Comparison of ENCODE assay signal across 22 cellular contexts in genomic region chr4:78040431-78040830, GRCh38. TPM values are rescaled to one million over a fixed set of nuclear protein-coding genes. Genes with fewer than 3 reads are reported as not detected.
"Had no signal": no experiment of that assay in that cellular context is flagged by ENCODE, and none has a peak within 500 bp of the region (broad histone marks: within the 10 kb centered on the region; RNA-seq: fewer than 3 reads in every experiment).

No MANE protein-coding gene starts in this region.

- H3K27ac ChIP-seq: colonic mucosa, dorsolateral prefrontal cortex, epithelial cell of prostate, left ventricle myocardium inferior, ovary, prostate gland, tibial artery had no signal

- H3K4me1 ChIP-seq: colonic mucosa, left ventricle myocardium inferior, prostate gland, tibial artery had no signal

- H3K4me3 ChIP-seq: colonic mucosa, dorsolateral prefrontal cortex, left ventricle myocardium inferior, ovary, prostate gland, tibial artery had no signal

- H3K27me3 ChIP-seq: colonic mucosa, dorsolateral prefrontal cortex, ovary, tibial artery had no signal

- DNase-seq: activated CD4-positive, alpha-beta memory T cell treated with anti-CD3 and anti-CD28 coated beads, Interleukin-2, amount 10 ng/mL, durations not matched to agents 7 days and 5 days; activated CD4-positive, alpha-beta T cell treated with anti-CD3 and anti-CD28 coated beads for 4 hours; activated CD4-positive, CD25-positive, alpha-beta regulatory T cell; activated effector memory CD4-positive, alpha-beta T cell treated with anti-CD3 and anti-CD28 coated beads, Interleukin-2, amount 50 U/mL, for 16 hours; activated naive CD4-positive, alpha-beta T cell treated with anti-CD3 and anti-CD28 coated beads, Interleukin-2, amount 50 U/mL, for 16 hours; activated naive CD8-positive, alpha-beta T cell treated with anti-CD3 and anti-CD28 coated beads, Interleukin-2, amount 50 U/mL, for 24 hours; activated T-cell treated with anti-CD3 and anti-CD28 coated beads, Interleukin-2, amount 50 U/mL, for 72 hours; anterior cingulate cortex; colonic mucosa; dorsolateral prefrontal cortex; effector memory CD8-positive, alpha-beta T cell; hippocampal formation; left ventricle myocardium inferior; ovary; stimulated activated CD4-positive, alpha-beta T cell treated with anti-CD3 and anti-CD28 coated beads, Interleukin-12 subunit alpha, Interleukin-12 subunit beta, amount 100 ng/mL, for 4 hours; stimulated activated CD4-positive, alpha-beta T cell treated with anti-CD3 and anti-CD28 coated beads, Interleukin-4, amount 100 ng/mL, for 4 hours; substantia nigra; T-helper 17 cell; tibial artery had no signal

- ATAC-seq: activated naive CD8-positive, alpha-beta T cell treated with anti-CD3 and anti-CD28 coated beads, Interleukin-2, amount 50 U/mL, for 24 hours; activated T-cell treated with anti-CD3 and anti-CD28 coated beads, Interleukin-2, amount 50 U/mL, for 72 hours; effector memory CD8-positive, alpha-beta T cell; natural killer cell treated with Interleukin-12 subunit alpha and Interleukin-12 subunit beta and Interleukin-15 and Interleukin-18, amount 100 ng/mL, for 72 hours; T-helper 17 cell had no signal

RNA-seq across cellular contexts. Expression of gene FRAS1, which starts 16.7 kb away (rescaled TPM):
- total RNA-seq: activated CD4-positive, alpha-beta memory T cell treated with anti-CD3 and anti-CD28 coated beads, Interleukin-2, amount 10 ng/mL, durations not matched to agents 7 days and 5 days; T-helper 17 cell had no signal
